16 cellular contexts compared by ENCODE assay signal in genomic region chr11:72534859-72535547, GRCh38.
DNase-seq lines count a peak whose midpoint lies in the region; ATAC-seq and TF ChIP-seq lines count a peak whose summit lies in the region.
"Had no signal": no experiment of that assay in that cellular context is flagged by ENCODE, and none has a peak within 500 bp of the region (broad histone marks: within the 10 kb centered on the region; RNA-seq: fewer than 3 reads in every experiment).

No MANE protein-coding gene starts in this region.

- DNase-seq in DMS53 (lab: John Stamatoyannopoulos, UW) (peak; percentile 27), DMS53 treated with DMSO at 0.1 percent for 48 hours (lab: John Stamatoyannopoulos, UW; ENCODE audit: unreplicated experiment) (no peak), SK-N-MC (ENCODE audit: low read depth, low spot score) (no peak), hepatocyte (ENCODE audit: low spot score) (peak; percentile 32), type B pancreatic cell (ENCODE audit: extremely low spot score, unreplicated experiment) (no peak), CD14-positive monocyte (ENCODE audit: low spot score) (no peak)
- no peak for DNase-seq in CD8-positive, alpha-beta memory T cell
- DNase-seq: activated CD4-positive, CD25-positive, alpha-beta regulatory T cell; activated T-cell treated with anti-CD3 and anti-CD28 coated beads, Interleukin-2, amount 50 U/mL, for 48 hours; central memory CD4-positive, alpha-beta T cell; foreskin melanocyte; NCI-H2171 treated with DMSO at 0.1 percent for 48 hours; retina had no signal

- H3K9ac ChIP-seq in SK-N-MC (ENCODE audit: insufficient read length), result no peak overlapping the region

- no peaks in the 10 kb centered on the region for H4K20me1 ChIP-seq in hepatocyte (ENCODE audit: insufficient read depth, poor library complexity, severe bottlenecking)

- no peaks in the 10 kb centered on the region for H3K36me3 ChIP-seq in SK-N-MC (ENCODE audit: insufficient read depth, low read length)
- no peaks in the 10 kb centered on the region for H3K36me3 ChIP-seq in hepatocyte (replicated peaks; ENCODE audit: insufficient read depth, low read depth)
- H3K36me3 ChIP-seq in CD8-positive, alpha-beta memory T cell (ENCODE audit: insufficient read depth, low read length), result no peaks in the 10 kb centered on the region
- H3K36me3 ChIP-seq: tibial nerve had no signal

- H3K27ac ChIP-seq in SK-N-MC (peak overlapping the region; percentile 29; the same call in 1 of the 2 replicates), hepatocyte (peak overlapping the region; percentile 33)
- no peak overlapping the region for H3K27ac ChIP-seq in CD8-positive, alpha-beta memory T cell (ENCODE audit: low read depth, low read length)
- H3K27ac ChIP-seq: tibial nerve had no signal

- H3K4me3 ChIP-seq in SK-N-MC, result peak overlapping the region; percentile 38
- H3K4me3 ChIP-seq in hepatocyte, result no peak overlapping the region
- no peak overlapping the region for H3K4me3 ChIP-seq in CD8-positive, alpha-beta memory T cell (ENCODE audit: low read length)
- H3K4me3 ChIP-seq: lung, tibial nerve had no signal

- H3K9me3 Mint-ChIP-seq in type B pancreatic cell (no peaks in the 10 kb centered on the region), CD14-positive monocyte (peaks cover 0 to 8% (median 5%) of the 10 kb centered on the region in 7 donors)
- no peaks in the 10 kb centered on the region for H3K9me3 Mint-ChIP-seq in CD8-positive, alpha-beta memory T cell

- peaks cover 9% of the 10 kb centered on the region for H3K4me1 Mint-ChIP-seq in type B pancreatic cell (ENCODE audit: unreplicated experiment)
- peaks cover 0 to 2% (median 0%) of the 10 kb centered on the region in 3 donors for H3K4me1 Mint-ChIP-seq in CD8-positive, alpha-beta memory T cell
- H3K4me1 Mint-ChIP-seq in CD14-positive monocyte, result no peaks in the 10 kb centered on the region

- H3K27me3 ChIP-seq in hepatocyte, result no peaks in the 10 kb centered on the region
- H3K27me3 ChIP-seq in CD8-positive, alpha-beta memory T cell (ENCODE audit: insufficient read depth, low read length, poor library complexity, severe bottlenecking), result no peaks in the 10 kb centered on the region

- peak overlapping the region; percentile 13 for H3K4me3 Mint-ChIP-seq in type B pancreatic cell
- H3K4me3 Mint-ChIP-seq in CD8-positive, alpha-beta memory T cell, result no peak overlapping the region
- H3K4me3 Mint-ChIP-seq in CD14-positive monocyte, result no peak overlapping the region

- no peak overlapping the region for H3K4me2 ChIP-seq in hepatocyte

- CTCF ChIA-PET in CD8-positive, alpha-beta memory T cell (lab: Charles Lee), result interaction anchor here (0.9 kb wide), 1 partner anchor 64 kb away, joined by 4 read pairs; no protein-coding TSS in a partner anchor

- H3K27me3 Mint-ChIP-seq in type B pancreatic cell (peaks cover 24% of the 10 kb centered on the region), CD14-positive monocyte (ENCODE audit: low read depth in 3 of 3) (peaks cover 14 to 23% (median 20%) of the 10 kb centered on the region in 3 donors)
- peaks cover 8 to 18% of the 10 kb centered on the region in 2 donors for H3K27me3 Mint-ChIP-seq in CD8-positive, alpha-beta memory T cell

- WGBS in hepatocyte (ENCODE audit: low lambda C conversion rate, missing lambda C conversion rate), result 17% methylated on average over 4 of the region's 4 CpGs

- no peaks in the 10 kb centered on the region for H3K79me2 ChIP-seq in hepatocyte

- no peaks in the 10 kb centered on the region for H3K9me2 ChIP-seq in hepatocyte (replicated peaks; ENCODE audit: insufficient read depth)

- POLR2A ChIA-PET in CD8-positive, alpha-beta memory T cell (lab: Charles Lee), result no interaction called here

- intact Hi-C loops in CD14-positive monocyte (cut with micrococcal nuclease), result no loop called here

- ATAC-seq in HG02610 (IDR thresholded peaks at IDR 0.05; ENCODE audit: unreplicated experiment), result no peak

- H3K27ac Mint-ChIP-seq in type B pancreatic cell, result peak overlapping the region; percentile 40
- no peak overlapping the region for H3K27ac Mint-ChIP-seq in CD8-positive, alpha-beta memory T cell
- H3K27ac Mint-ChIP-seq in CD14-positive monocyte, result no peak overlapping the region

- H3K36me3 Mint-ChIP-seq in type B pancreatic cell (no peaks in the 10 kb centered on the region), CD14-positive monocyte (no peaks in the 10 kb centered on the region)
- H3K36me3 Mint-ChIP-seq in CD8-positive, alpha-beta memory T cell, result no peaks in the 10 kb centered on the region

- no peak overlapping the region for H2AFZ ChIP-seq in hepatocyte

- H3K9me3 ChIP-seq in SK-N-MC (ENCODE audit: low read depth, low read length) (no peaks in the 10 kb centered on the region), hepatocyte (ENCODE audit: low read depth) (no peaks in the 10 kb centered on the region)
- H3K9me3 ChIP-seq in CD8-positive, alpha-beta memory T cell (ENCODE audit: low read length), result no peaks in the 10 kb centered on the region
- H3K9me3 ChIP-seq: tibial nerve had no signal

- H3K4me1 ChIP-seq in hepatocyte (ENCODE audit: insufficient read depth), result peaks cover 11% of the 10 kb centered on the region
- H3K4me1 ChIP-seq in CD8-positive, alpha-beta memory T cell (ENCODE audit: insufficient read depth, low read length), result no peaks in the 10 kb centered on the region

- no peak for TF ChIP-seq CTCF in hepatocyte (IDR thresholded peaks at IDR 0.05; ENCODE audit: poor library complexity)
- peak; percentile 55 for TF ChIP-seq CTCF in type B pancreatic cell (conservative IDR thresholded peaks at IDR 0.05)
- no peak for TF ChIP-seq CTCF in CD14-positive monocyte (IDR thresholded peaks at IDR 0.05)

Comparison
In these comparisons a context has a peak if more than half of its experiments do, and no peak if none do; other contexts are left out.
1. DNase-seq: peak in DMS53 (single experiment) and hepatocyte (single experiment); none in DMS53 treated with DMSO at 0.1 percent for 48 hours (single experiment), SK-N-MC (single experiment), type B pancreatic cell (single experiment), CD8-positive, alpha-beta memory T cell (0 of 5) and CD14-positive monocyte (single experiment).